9 cellular contexts compared by ENCODE assay signal in genomic region chr2:200379481-200380120, GRCh38.
A peak's percentile ranks its signal among the peaks of the same experiment; 100 is the strongest.
DNase-seq lines count a peak whose midpoint lies in the region; ATAC-seq, FAIRE-seq and TF ChIP-seq lines count a peak whose summit lies in the region.
"Had no signal": no experiment of that assay in that cellular context is flagged by ENCODE, and none has a peak within 500 bp of the region (broad histone marks: within the 10 kb centered on the region; RNA-seq: fewer than 3 reads in every experiment).

No MANE protein-coding gene starts in this region.

- H3K36me3 ChIP-seq in HUES6 (ENCODE audit: control insufficient read depth, insufficient read depth, low read length) (no peaks in the 10 kb centered on the region), PC-9 (ENCODE audit: low read depth) (0 out of 2 replicates have a peak, but pooled peaks cover under 1% of the 10 kb centered on the region), fibroblast of lung (ENCODE audit: control insufficient read depth, insufficient read depth, low read length) (no peaks in the 10 kb centered on the region), sigmoid colon (no peaks in the 10 kb centered on the region), PC-3 (ENCODE audit: low read depth, low read length) (peaks cover 16% of the 10 kb centered on the region)

- H3K4me2 ChIP-seq in PC-9 (peak overlapping the region; percentile 87), fibroblast of lung (ENCODE audit: extremely low read depth, insufficient read depth, low read length) (peak overlapping the region; percentile 66), PC-3 (ENCODE audit: low read length) (no peak overlapping the region)

- no peaks in the 10 kb centered on the region for H3K9me3 Mint-ChIP-seq in activated T-helper 17 cell treated with anti-CD3 and anti-CD28 coated beads, Interleukin-2, amount 50 U/mL, for 72 hours

- no peak for TF ChIP-seq POLR2A in sigmoid colon (IDR thresholded peaks at IDR 0.05)
- TF ChIP-seq POLR2A in GM12892 (IDR thresholded peaks at IDR 0.05; ENCODE audit: low read depth, low read length): no peak

- H3K27me3 Mint-ChIP-seq in activated T-helper 17 cell treated with anti-CD3 and anti-CD28 coated beads, Interleukin-2, amount 50 U/mL, for 72 hours: no peaks in the 10 kb centered on the region

- H3K27me3 ChIP-seq in HUES6 (ENCODE audit: control insufficient read depth, insufficient read depth, low read length) (no peaks in the 10 kb centered on the region), PC-9 (ENCODE audit: insufficient read depth, low read depth) (no peaks in the 10 kb centered on the region), fibroblast of lung (ENCODE audit: control insufficient read depth, insufficient read depth, low read length) (no peaks in the 10 kb centered on the region), sigmoid colon (no peaks in the 10 kb centered on the region), PC-3 (ENCODE audit: low read length) (no peaks in the 10 kb centered on the region)

- H3K4me1 ChIP-seq in HUES6 (ENCODE audit: control insufficient read depth, insufficient read depth, low read length) (peaks cover 82% of the 10 kb centered on the region), PC-9 (replicated peaks; ENCODE audit: insufficient read depth) (peaks cover 84% of the 10 kb centered on the region), fibroblast of lung (ENCODE audit: control insufficient read depth, extremely low read depth, insufficient read depth, low read length) (peaks cover 38% of the 10 kb centered on the region), sigmoid colon (peaks cover 0 to 73% (median 50%) of the 10 kb centered on the region in 4 donors), PC-3 (ENCODE audit: insufficient read depth, low read length) (peaks cover 43% of the 10 kb centered on the region)

- H3K4me1 Mint-ChIP-seq in activated T-helper 17 cell treated with anti-CD3 and anti-CD28 coated beads, Interleukin-2, amount 50 U/mL, for 72 hours: peaks cover 26% of the 10 kb centered on the region

- peak overlapping the region; percentile 36 for H3K4me3 ChIP-seq in HUES6 (ENCODE audit: low read depth, low read length)
- peak overlapping the region; percentile 59 for H3K4me3 ChIP-seq in PC-9
- H3K4me3 ChIP-seq in fibroblast of lung (replicated peaks in 1 of 4; ENCODE audit: control extremely low read depth in 1 of 4, insufficient read depth in 1 of 4, low read depth in 3 of 4, low read length in 4 of 4): no peak overlapping the region
- no peak overlapping the region for H3K4me3 ChIP-seq in sigmoid colon
- H3K4me3 ChIP-seq in PC-3 (ENCODE audit: low read length): no peak overlapping the region

- H3K79me2 ChIP-seq in PC-9 (ENCODE audit: low read depth): peaks cover 86% of the 10 kb centered on the region
- H3K79me2 ChIP-seq in fibroblast of lung (ENCODE audit: control insufficient read depth, insufficient read depth, low read length): peaks cover 70% of the 10 kb centered on the region
- H3K79me2 ChIP-seq in PC-3 (ENCODE audit: low read length): peaks cover 95% of the 10 kb centered on the region

- TF ChIP-seq EP300 in sigmoid colon (IDR thresholded peaks at IDR 0.05): no peak

- no peaks in the 10 kb centered on the region for H3K9me3 ChIP-seq in HUES6 (ENCODE audit: control insufficient read depth, insufficient read depth, low read depth, low read length)
- no peaks in the 10 kb centered on the region for H3K9me3 ChIP-seq in PC-9 (ENCODE audit: insufficient read depth, low read depth)
- no peaks in the 10 kb centered on the region for H3K9me3 ChIP-seq in fibroblast of lung (ENCODE audit: control insufficient read depth, insufficient read depth, low read depth, low read length)
- H3K9me3 ChIP-seq in sigmoid colon: no peaks in the 10 kb centered on the region
- H3K9me3 ChIP-seq in PC-3 (ENCODE audit: low read length): no peaks in the 10 kb centered on the region

- H3K27ac Mint-ChIP-seq in activated T-helper 17 cell treated with anti-CD3 and anti-CD28 coated beads, Interleukin-2, amount 50 U/mL, for 72 hours: no peak overlapping the region

- no peaks in the 10 kb centered on the region for H3K36me3 Mint-ChIP-seq in activated T-helper 17 cell treated with anti-CD3 and anti-CD28 coated beads, Interleukin-2, amount 50 U/mL, for 72 hours (ENCODE audit: low read depth)

- H3K9me2 ChIP-seq in PC-9 (ENCODE audit: insufficient read depth) (no peaks in the 10 kb centered on the region; the same call in 1 of the 2 replicates), PC-3 (replicated peaks; ENCODE audit: low read length) (no peaks in the 10 kb centered on the region)

- POLR2A ChIA-PET in PC-9 (lab: Charles Lee; ENCODE audit: unreplicated experiment) (interaction anchor here (0.5 to 0.7 kb wide), 3 partner anchors 37 to 73 kb away, joined by 4 to 8 read pairs (median 5); partner anchors contain the start of gene SPATS2L), PC-3 (lab: Charles Lee; ENCODE audit: unreplicated experiment) (no interaction called here)

- H2AFZ ChIP-seq in PC-9 (no peak overlapping the region), fibroblast of lung (ENCODE audit: low read length) (no peak overlapping the region), PC-3 (ENCODE audit: low read length) (no peak overlapping the region)

- intact Hi-C loops in PC-9 (cut with micrococcal nuclease; ENCODE audit: unreplicated experiment): loop anchor here (2.0 kb wide), 2 partner anchors 63 to 79 kb away; no protein-coding TSS in a partner anchor
- intact Hi-C loops in sigmoid colon (cut with DNase I): loop anchor here (5.0 kb wide), 2 partner anchors 72 to 88 kb away; partner anchors contain the start of gene SPATS2L
- intact Hi-C loops in PC-3 (cut with micrococcal nuclease): no loop called here

- H3K9ac ChIP-seq in HUES6 (ENCODE audit: low read length) (peak overlapping the region; percentile 15), fibroblast of lung (ENCODE audit: insufficient read depth, low read length) (no peak overlapping the region), PC-3 (ENCODE audit: low read length) (no peak overlapping the region)

- no peak overlapping the region for H3K4me3 Mint-ChIP-seq in activated T-helper 17 cell treated with anti-CD3 and anti-CD28 coated beads, Interleukin-2, amount 50 U/mL, for 72 hours

- 84 to 87% methylated on average over 6 of the region's 6 CpGs for WGBS in sigmoid colon, 2 donors

- DNase-seq in PC-9 (no peak), fibroblast of lung (ENCODE audit: low read depth in 2 of 2) (no peak), sigmoid colon (no peak), PC-3 (no peak), NCI-H2081 treated with DMSO at 0.1 percent for 48 hours (lab: John Stamatoyannopoulos, UW) (no peak), GM12892 (ENCODE audit: insufficient read length) (no peak)
- DNase-seq: GF-D8 had no signal

- no peak for ATAC-seq in PC-3
- no peak for ATAC-seq in activated T-helper 17 cell treated with anti-CD3 and anti-CD28 coated beads, Interleukin-2, amount 50 U/mL, for 72 hours (replicated peaks)

- H3F3A ChIP-seq in PC-9 (ENCODE audit: insufficient read depth, low read depth) (peaks cover 44% of the 10 kb centered on the region), PC-3 (ENCODE audit: low read length, unreplicated experiment) (no peaks in the 10 kb centered on the region)

- H3K27ac ChIP-seq in HUES6 (ENCODE audit: low read depth, low read length) (peak overlapping the region; percentile 58), PC-9 (peak overlapping the region; percentile 96), fibroblast of lung (ENCODE audit: insufficient read depth, low read length) (peak overlapping the region; percentile 79), sigmoid colon (peak overlapping the region; percentile 50 to 72 (median 62)), PC-3 (ENCODE audit: low read length) (no peak overlapping the region)

- no TSS peak for BruUV-seq in PC-9 (replicated peaks; lab: Mats Ljungman, UMichigan)
- BruUV-seq in PC-3 (replicated peaks; lab: Mats Ljungman, UMichigan): no TSS peak

- H4K20me1 ChIP-seq in PC-9 (ENCODE audit: insufficient read depth) (no peaks in the 10 kb centered on the region), fibroblast of lung (ENCODE audit: control insufficient read depth, extremely low read depth, insufficient read depth, low read length) (no peaks in the 10 kb centered on the region), PC-3 (ENCODE audit: low read length) (no peaks in the 10 kb centered on the region)

- CTCF ChIA-PET in PC-9 (lab: Charles Lee) (interaction anchor here (0.5 to 0.6 kb wide), 2 partner anchors 90 to 404 kb away, joined by 3 to 4 read pairs; no protein-coding TSS in a partner anchor), PC-3 (lab: Charles Lee) (interaction anchor here (0.6 kb wide), 1 partner anchor 56 kb away, joined by 3 read pairs; no protein-coding TSS in a partner anchor)

- TF ChIP-seq CTCF in PC-9 (conservative IDR thresholded peaks at IDR 0.05): no peak
- no peak for TF ChIP-seq CTCF in fibroblast of lung (conservative IDR thresholded peaks at IDR 0.05 in 1 of 2, IDR thresholded peaks at IDR 0.05 in 1 of 2; ENCODE audit: low read depth in 1 of 2, low read length in 2 of 2)
- no peak for TF ChIP-seq CTCF in sigmoid colon (IDR thresholded peaks at IDR 0.05)
- TF ChIP-seq CTCF in PC-3 (conservative IDR thresholded peaks at IDR 0.05; ENCODE audit: low read depth, low read length): no peak

- FAIRE-seq in GM12892 (lab: Jason Lieb, UNC): no peak

Comparison
In these comparisons a context has a peak if more than half of its experiments do, and no peak if none do; other contexts are left out.
1. H3K4me3 ChIP-seq: peak in HUES6 (single experiment) and PC-9 (single experiment); none in fibroblast of lung (0 of 4), sigmoid colon (0 of 4) and PC-3 (single experiment).